In the genomic region with DNA sequence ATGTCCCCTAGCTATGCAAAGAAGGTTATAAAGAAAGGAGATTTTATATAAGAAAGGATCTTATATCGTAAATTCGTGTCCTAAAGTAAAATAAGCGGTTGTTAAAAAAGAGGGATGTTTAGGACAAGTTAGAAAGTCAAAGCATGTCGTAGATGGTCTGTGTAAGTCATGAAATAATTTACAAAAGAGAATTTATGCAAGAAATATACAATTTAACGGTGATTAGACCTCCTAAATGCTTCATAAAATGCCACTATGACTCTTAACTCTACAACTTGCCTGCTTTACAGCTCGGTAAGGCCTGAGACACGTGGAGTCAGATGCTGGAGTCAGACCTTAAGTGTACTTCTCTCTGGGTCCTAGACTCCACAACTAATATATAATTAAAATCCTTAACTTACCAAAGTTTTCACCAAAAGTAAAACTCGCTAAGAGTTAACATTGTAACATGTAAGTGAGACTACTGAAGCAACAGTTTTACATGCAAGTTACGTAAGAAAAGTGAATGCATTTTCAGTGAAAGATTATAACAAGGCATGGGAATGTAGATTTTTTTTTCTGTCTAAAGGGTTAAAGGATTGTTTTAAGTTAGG, we compare ENCODE assay signal across 2 cellular contexts.
TF ChIP-seq lines count a peak whose summit lies in the region.

No MANE protein-coding gene starts in this region.

TF ChIP-seq in A549, 52 proteins besides CTCF, POLR2A, EP300 and RAD21 (continued from another document):
- TF ChIP-seq PHF8 (IDR thresholded peaks at IDR 0.05; ENCODE audit: borderline replicate concordance, low read depth) (no peak), ZC3H11A (IDR thresholded peaks at IDR 0.05) (no peak), KDM1A (IDR thresholded peaks at IDR 0.05; ENCODE audit: low read depth) (no peak), ZFP36 (IDR thresholded peaks at IDR 0.05; ENCODE audit: borderline replicate concordance, partially characterized antibody) (peak; percentile 96)
- TF ChIP-seq, protein P1, sequence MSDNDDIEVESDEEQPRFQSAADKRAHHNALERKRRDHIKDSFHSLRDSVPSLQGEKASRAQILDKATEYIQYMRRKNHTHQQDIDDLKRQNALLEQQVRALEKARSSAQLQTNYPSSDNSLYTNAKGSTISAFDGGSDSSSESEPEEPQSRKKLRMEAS (IDR thresholded peaks at IDR 0.05): no peak

TF ChIP-seq in GM23338, 12 proteins besides CTCF, POLR2A, EP300 and RAD21 (continued from another document):
- TF ChIP-seq POLR2AphosphoS5 (IDR thresholded peaks at IDR 0.05; ENCODE audit: low read depth): no peak
- TF ChIP-seq CREB1 (CRISPR knock-in tag; IDR thresholded peaks at IDR 0.05; ENCODE audit: low read depth): no peak
- TF ChIP-seq EZH2phosphoT487 (IDR thresholded peaks at IDR 0.05; ENCODE audit: unreplicated experiment): no peak
- TF ChIP-seq EZH2 (IDR thresholded peaks at IDR 0.05; ENCODE audit: low read depth, unreplicated experiment): no peak
